In the genomic region with DNA sequence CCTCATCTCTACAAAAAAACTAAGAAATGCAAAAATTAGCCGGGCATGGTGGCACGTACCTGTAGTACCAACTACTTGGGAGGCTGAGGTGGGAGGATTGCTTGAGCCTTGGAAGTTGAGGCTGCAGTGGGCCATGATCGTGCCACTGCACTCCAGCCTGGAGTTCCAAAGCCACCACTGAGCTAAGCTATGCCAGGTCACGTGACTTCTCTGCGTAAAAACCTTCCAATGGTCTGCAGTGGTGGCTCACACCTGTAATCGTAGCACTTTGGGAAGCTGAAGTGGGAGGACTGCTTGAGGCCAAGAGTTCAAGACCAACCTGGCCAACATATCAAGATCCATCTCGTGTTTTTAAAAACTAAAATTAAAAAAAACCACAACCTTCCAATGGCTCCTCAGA, we compare ENCODE assay signal across 8 cellular contexts. TPM values are rescaled to one million over a fixed set of nuclear protein-coding genes. Genes with fewer than 3 reads are reported as not detected.
DNase-seq lines count a peak whose midpoint lies in the region; ATAC-seq and TF ChIP-seq lines count a peak whose summit lies in the region.
"Had no signal": no experiment of that assay in that cellular context is flagged by ENCODE, and none has a peak within 500 bp of the region (broad histone marks: within the 10 kb centered on the region; RNA-seq: fewer than 3 reads in every experiment).

No MANE protein-coding gene starts in this region.

- peak overlapping the region; percentile 72; the same call in 1 of the 2 replicates for H3K4me3 ChIP-seq in GM08714 (ENCODE audit: low read length)
- peak overlapping the region; percentile 91; the same call in 1 of the 2 replicates for H3K4me3 ChIP-seq in LNCaP clone FGC (ENCODE audit: low read depth, low read length)
- H3K4me3 ChIP-seq in neuron (ENCODE audit: low read length): peak overlapping the region; percentile 78

- no peaks in the 10 kb centered on the region for H3K27me3 ChIP-seq in neuron (ENCODE audit: insufficient read depth, low read length)
- H3K27me3 ChIP-seq: SJCRH30 had no signal

- no peak overlapping the region for H2AFZ ChIP-seq in neuron (ENCODE audit: low read depth, low read length)

- no peak for DNase-seq in LNCaP clone FGC (ENCODE audit: low read depth)
- DNase-seq in central memory CD8-positive, alpha-beta T cell (ENCODE audit: low spot score in 2 of 2): no peak
- no peak for DNase-seq in HT-29 (ENCODE audit: low spot score)
- DNase-seq: SJCRH30 had no signal

- peaks cover 28% of the 10 kb centered on the region for H3K4me1 Mint-ChIP-seq in central memory CD8-positive, alpha-beta T cell

- H3K36me3 Mint-ChIP-seq in central memory CD8-positive, alpha-beta T cell (ENCODE audit: insufficient read depth): peaks cover 23% of the 10 kb centered on the region

- H3K27me3 Mint-ChIP-seq in central memory CD8-positive, alpha-beta T cell: no peaks in the 10 kb centered on the region

- no peaks in the 10 kb centered on the region for H3K36me3 ChIP-seq in neuron (ENCODE audit: insufficient read depth, low read length)

- no peak for ATAC-seq in central memory CD8-positive, alpha-beta T cell (replicated peaks; ENCODE audit: extremely low read depth, poor library complexity, severe bottlenecking)
- ATAC-seq in HG02571 (IDR thresholded peaks at IDR 0.05; ENCODE audit: unreplicated experiment): no peak
- no peak for ATAC-seq in HG02870 (IDR thresholded peaks at IDR 0.05; ENCODE audit: unreplicated experiment)

- H3K9me3 ChIP-seq in neuron (ENCODE audit: low read length): no peaks in the 10 kb centered on the region
- H3K9me3 ChIP-seq: SJCRH30 had no signal

- no peak for TF ChIP-seq CTCF in LNCaP clone FGC (IDR thresholded peaks at IDR 0.05; ENCODE audit: control insufficient read depth, extremely low read depth, insufficient read depth)

- H3K4me1 ChIP-seq in neuron (ENCODE audit: insufficient read depth, low read length): peaks cover 18% of the 10 kb centered on the region

- H3K4me3 Mint-ChIP-seq in central memory CD8-positive, alpha-beta T cell: peak overlapping the region; percentile 96

- H3K27ac Mint-ChIP-seq in central memory CD8-positive, alpha-beta T cell (ENCODE audit: low read depth): no peak overlapping the region

- H3K9me3 Mint-ChIP-seq in central memory CD8-positive, alpha-beta T cell: no peaks in the 10 kb centered on the region

RNA-seq across cellular contexts. Expression of a gene that starts 1.7 kb away (rescaled TPM):
- total RNA-seq in HT-29 (2014; rRNA removed; shearing (Covaris generic)): 153 and 154 TPM in 2 replicates

RNA-seq across cellular contexts. Expression of a gene that starts 56.7 kb away (rescaled TPM):
- not detected in 2 replicates for total RNA-seq in HT-29 (2014; rRNA removed; shearing (Covaris generic))
